Comparison of ENCODE assay signal across 11 cellular contexts in the genomic region with DNA sequence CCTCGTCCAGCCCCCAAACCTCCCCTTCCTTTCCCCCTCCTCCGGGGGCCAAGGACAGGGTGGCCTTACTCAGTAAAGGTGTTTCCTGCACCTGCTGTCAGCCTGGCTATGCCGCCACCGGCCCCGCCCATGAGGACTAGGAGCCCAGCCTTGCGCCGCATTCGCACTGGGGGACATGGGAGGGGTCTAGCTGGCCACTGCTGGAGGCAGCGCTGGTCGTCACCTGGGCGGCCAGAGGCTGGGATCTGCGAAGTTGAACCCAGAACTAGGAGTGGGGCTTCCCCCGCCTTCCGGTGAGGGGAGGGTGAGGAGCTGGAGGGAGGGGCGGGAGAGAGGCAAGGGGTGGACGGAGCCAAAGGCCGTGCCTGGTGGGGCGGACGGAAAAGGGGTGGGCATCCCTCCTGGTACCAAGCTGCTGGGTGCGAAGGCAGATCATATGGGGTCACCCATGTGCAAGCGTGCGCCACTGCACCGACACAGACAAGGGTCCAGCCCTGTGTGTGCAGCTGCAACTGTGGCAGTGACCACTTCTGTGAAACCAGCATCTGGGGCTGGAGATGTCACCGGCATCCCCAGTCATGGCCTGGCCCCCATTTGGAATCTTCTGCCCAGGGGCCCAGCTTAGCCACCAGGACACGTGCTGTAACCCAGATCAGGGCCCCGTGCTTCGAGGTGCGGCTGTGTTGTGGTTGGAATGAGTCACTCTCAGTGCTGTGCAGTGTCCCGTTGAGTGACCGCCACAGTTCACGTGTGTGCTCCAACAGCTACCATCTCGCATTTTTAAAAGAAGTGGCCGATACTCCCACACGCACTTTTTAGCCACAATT. TPM values are rescaled to one million over a fixed set of nuclear protein-coding genes. Genes with fewer than 3 reads are reported as not detected.
DNase-seq lines count a peak whose midpoint lies in the region; ATAC-seq, FAIRE-seq and TF ChIP-seq lines count a peak whose summit lies in the region.
"Had no signal": no experiment of that assay in that cellular context is flagged by ENCODE, and none has a peak within 500 bp of the region (broad histone marks: within the 10 kb centered on the region; RNA-seq: fewer than 3 reads in every experiment).

No MANE protein-coding gene starts in this region.

- H3F3A ChIP-seq in GM23338 (replicated peaks; ENCODE audit: low read depth), result peaks cover 4% of the 10 kb centered on the region

- H3K27me3 ChIP-seq in GM23338 (ENCODE audit: insufficient read depth), result peaks cover 54% of the 10 kb centered on the region
- peaks cover 17 to 44% (median 29%) of the 10 kb centered on the region in 4 donors for H3K27me3 ChIP-seq in esophagus muscularis mucosa
- H3K27me3 ChIP-seq in pancreas, result peaks cover 0 to 4% (median 0%) of the 10 kb centered on the region in 4 donors
- peaks cover 24% of the 10 kb centered on the region for H3K27me3 ChIP-seq in suprapubic skin

- H3K36me3 ChIP-seq in GM23338 (ENCODE audit: insufficient read depth) (no peaks in the 10 kb centered on the region), esophagus muscularis mucosa (peaks cover 9 to 31% (median 24%) of the 10 kb centered on the region in 4 donors), pancreas (no peaks in the 10 kb centered on the region), suprapubic skin (peaks cover 20% of the 10 kb centered on the region)

- peak overlapping the region; percentile 92 for H3K4me3 ChIP-seq in GM23338
- peak overlapping the region in 3 of 4 donors; percentile 46 to 57 (median 49) for H3K4me3 ChIP-seq in esophagus muscularis mucosa
- H3K4me3 ChIP-seq in pancreas, result peak overlapping the region in 2 of 4 donors; percentile 22 to 35
- no peak overlapping the region for H3K4me3 ChIP-seq in suprapubic skin

- H3K9me2 ChIP-seq in GM23338 (ENCODE audit: insufficient read depth), result no peaks in the 10 kb centered on the region

- H3K9me3 ChIP-seq in esophagus muscularis mucosa, result no peaks in the 10 kb centered on the region
- H3K9me3 ChIP-seq in pancreas, result no peaks in the 10 kb centered on the region
- no peaks in the 10 kb centered on the region for H3K9me3 ChIP-seq in suprapubic skin
- H3K9me3 ChIP-seq: upper lobe of left lung had no signal

- no peak for TF ChIP-seq CTCF in GM23338 (conservative IDR thresholded peaks at IDR 0.05; ENCODE audit: low read depth in 2 of 2)
- TF ChIP-seq CTCF in esophagus muscularis mucosa (IDR thresholded peaks at IDR 0.05), result no peak
- no peak for TF ChIP-seq CTCF in pancreas (IDR thresholded peaks at IDR 0.05)
- no peak for TF ChIP-seq CTCF in suprapubic skin (IDR thresholded peaks at IDR 0.05)

- no peak overlapping the region for H2AFZ ChIP-seq in GM23338

- peak; percentile 7 for ATAC-seq in GM23338
- ATAC-seq in pancreas, result peak; percentile 15 to 36 (median 20)

- H3K79me2 ChIP-seq in GM23338 (replicated peaks; ENCODE audit: insufficient read depth), result no peaks in the 10 kb centered on the region

- intact Hi-C loops in esophagus muscularis mucosa (cut with DNase I) (no loop called here), pancreas (cut with DNase I) (no loop called here)

- H3K27ac Mint-ChIP-seq in GM23338, result no peak overlapping the region
- H3K27ac Mint-ChIP-seq: activated naive CD4-positive, alpha-beta T cell treated with anti-CD3 and anti-CD28 coated beads, Interleukin-2, amount 50 U/mL, for 72 hours had no signal

- H3K4me1 ChIP-seq in GM23338 (ENCODE audit: insufficient read depth), result peaks cover 5% of the 10 kb centered on the region
- H3K4me1 ChIP-seq in esophagus muscularis mucosa, result peaks cover 26 to 34% (median 32%) of the 10 kb centered on the region in 4 donors
- H3K4me1 ChIP-seq in pancreas, result peaks cover 0 to 14% (median 13%) of the 10 kb centered on the region in 3 donors
- peaks cover 36% of the 10 kb centered on the region for H3K4me1 ChIP-seq in suprapubic skin

- peaks cover 56% of the 10 kb centered on the region for H3K27me3 Mint-ChIP-seq in GM23338 (ENCODE audit: insufficient read depth, low read depth, poor library complexity)

- H3K4me2 ChIP-seq in GM23338, result peak overlapping the region; percentile 93

- 77% methylated on average over 24 of the region's 34 CpGs for WGBS in esophagus muscularis mucosa
- 57 to 67% methylated on average over 33 to 34 of the region's 34 CpGs for WGBS in pancreas, 2 donors
- 54% methylated on average over 13 of the region's 34 CpGs for whole genome bisulfite sequencing in suprapubic skin

- peak; percentile 70 for DNase-seq in GM23338 (ENCODE audit: low spot score)
- peak; percentile 34 for DNase-seq in NOMO-1 treated with DMSO at 0.1 percent for 48 hours (lab: John Stamatoyannopoulos, UW; ENCODE audit: unreplicated experiment)
- DNase-seq in esophagus muscularis mucosa (ENCODE audit: extremely low spot score), result no peak
- peak in 1 of 6 donors; percentile 80 for DNase-seq in pancreas
- DNase-seq in activated CD8-positive, alpha-beta memory T cell treated with anti-CD3 and anti-CD28 coated beads, Interleukin-2, amount 50 U/mL, for 48 hours, result no peak
- DNase-seq in occipital lobe (lab: John Stamatoyannopoulos, UW), result no peak
- DNase-seq in NAMALWA (ENCODE audit: low spot score), result no peak
- no peak for DNase-seq in suprapubic skin (ENCODE audit: low spot score in 2 of 2)
- DNase-seq: stimulated activated CD4-positive, alpha-beta T cell treated with anti-CD3 and anti-CD28 coated beads, Interleukin-15, amount 100 ng/mL, for 24 hours had no signal

- no peak for FAIRE-seq in pancreas (lab: Jason Lieb, UNC)

- H3K36me3 Mint-ChIP-seq in GM23338 (ENCODE audit: low read depth), result peaks cover 14% of the 10 kb centered on the region; the same call in 2 of the 3 replicates
- H3K36me3 Mint-ChIP-seq: activated naive CD4-positive, alpha-beta T cell treated with anti-CD3 and anti-CD28 coated beads, Interleukin-2, amount 50 U/mL, for 72 hours had no signal

- peaks cover 7% of the 10 kb centered on the region for H3K4me1 Mint-ChIP-seq in GM23338

- TF ChIP-seq EP300 in esophagus muscularis mucosa (IDR thresholded peaks at IDR 0.05) (no peak), suprapubic skin (IDR thresholded peaks at IDR 0.05) (no peak)

- 0 out of 2 replicates have a peak, but pooled peaks cover 4% of the 10 kb centered on the region for H4K20me1 ChIP-seq in GM23338 (replicated peaks; ENCODE audit: insufficient read depth)

- TF ChIP-seq POLR2A in esophagus muscularis mucosa (IDR thresholded peaks at IDR 0.05; ENCODE audit: low read depth) (no peak), suprapubic skin (IDR thresholded peaks at IDR 0.05) (no peak)

- H3K27ac ChIP-seq in GM23338 (ENCODE audit: low read depth) (no peak overlapping the region), esophagus muscularis mucosa (replicated peaks in 1 of 4) (no peak overlapping the region), pancreas (no peak overlapping the region), suprapubic skin (no peak overlapping the region)
- H3K27ac ChIP-seq: upper lobe of left lung had no signal

- H3K4me3 Mint-ChIP-seq in GM23338, result peak overlapping the region; percentile 12; the same call in 1 of the 3 replicates

- H3K9me3 Mint-ChIP-seq in GM23338, result no peaks in the 10 kb centered on the region
- H3K9me3 Mint-ChIP-seq: activated naive CD4-positive, alpha-beta T cell treated with anti-CD3 and anti-CD28 coated beads, Interleukin-2, amount 50 U/mL, for 72 hours had no signal

TF ChIP-seq in GM23338, 12 proteins besides CTCF, POLR2A, EP300 and RAD21:
- no peak for TF ChIP-seq EZH2phosphoT487 (IDR thresholded peaks at IDR 0.05; ENCODE audit: unreplicated experiment)
- no peak for TF ChIP-seq EZH2 (IDR thresholded peaks at IDR 0.05; ENCODE audit: low read depth, unreplicated experiment)
- 0 out of 2 replicates have a peak, but pooled peaks have one; percentile 11 for TF ChIP-seq POLR2AphosphoS5 (IDR thresholded peaks at IDR 0.05; ENCODE audit: low read depth)
- no peak for TF ChIP-seq CREB1 (CRISPR knock-in tag; IDR thresholded peaks at IDR 0.05; ENCODE audit: low read depth)

RNA-seq across cellular contexts. Expression of gene AMN, which starts 8.5 kb away (rescaled TPM):
- total RNA-seq in GM23338 (2014; rRNA removed; shearing (Covaris generic)), result 0.16 and 0.69 TPM in 2 replicates
- 1.2 and 1.6 TPM in 2 replicates for polyA plus RNA-seq in GM23338 (2016; fragmentation: Nextera tagmentation; extraction: Ambion mirVana)
- under 1 TPM in 2 of 4 donors, not detected in 2; 0.11 to 0.32 TPM for total RNA-seq in esophagus muscularis mucosa
- 1 to 10 TPM; 1.0 to 1.5 (median 1.5) TPM for total RNA-seq in pancreas
- polyA plus RNA-seq in pancreas, result 1 to 10 TPM; 3.5 to 4.3 TPM
- not detected for total RNA-seq in occipital lobe
- 10 to 100 TPM; 10.6 to 11.8 (median 11.1) TPM for total RNA-seq in suprapubic skin

Comparison
In these comparisons a context has a peak if more than half of its experiments do, and no peak if none do; other contexts are left out.
1. DNase-seq: peak in GM23338 (single experiment) and NOMO-1 treated with DMSO at 0.1 percent for 48 hours (single experiment); none in esophagus muscularis mucosa (single experiment), activated CD8-positive, alpha-beta memory T cell treated with anti-CD3 and anti-CD28 coated beads, Interleukin-2, amount 50 U/mL, for 48 hours (single experiment), occipital lobe (single experiment), NAMALWA (single experiment) and suprapubic skin (0 of 2).